Comparison of ENCODE assay signal across 8 cellular contexts in the genomic region with DNA sequence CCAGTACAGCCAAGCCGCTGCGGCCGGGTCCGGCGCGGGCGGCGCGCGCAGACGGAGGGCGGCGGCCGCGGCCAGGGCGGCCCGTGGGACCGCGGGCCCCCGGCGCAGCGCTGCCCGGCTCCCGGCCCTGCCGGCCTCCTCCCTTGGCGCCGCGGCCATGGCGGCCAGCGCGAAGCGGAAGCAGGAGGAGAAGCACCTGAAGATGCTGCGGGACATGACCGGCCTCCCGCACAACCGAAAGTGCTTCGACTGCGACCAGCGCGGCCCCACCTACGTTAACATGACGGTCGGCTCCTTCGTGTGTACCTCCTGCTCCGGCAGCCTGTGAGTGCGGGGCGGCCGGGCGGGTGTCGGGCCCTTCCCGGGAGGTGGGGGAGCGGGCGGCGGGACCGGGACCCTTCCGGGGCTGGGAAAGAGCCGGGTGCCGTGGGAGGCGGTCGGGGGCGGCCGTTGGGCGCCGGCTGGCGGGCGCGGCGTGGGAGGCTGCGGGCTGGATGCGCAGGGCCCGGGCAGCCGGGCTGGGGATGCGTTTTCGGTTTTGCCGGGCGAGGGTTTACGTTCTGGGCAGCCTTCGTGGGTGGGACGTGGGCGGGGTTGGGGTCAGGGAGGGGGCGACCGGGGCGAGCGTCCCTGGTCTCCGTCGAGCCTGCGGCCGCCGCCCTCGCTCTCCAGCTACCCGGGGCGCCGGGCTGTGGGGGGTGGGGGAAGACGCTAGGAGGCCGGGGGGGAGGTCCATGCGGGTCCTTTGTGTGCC. TPM values are rescaled to one million over a fixed set of nuclear protein-coding genes. Genes with fewer than 3 reads are reported as not detected.
DNase-seq lines count a peak whose midpoint lies in the region; ATAC-seq and TF ChIP-seq lines count a peak whose summit lies in the region.

No MANE protein-coding gene starts in this region.

- intact Hi-C loops in PC-9 (cut with micrococcal nuclease; ENCODE audit: unreplicated experiment) (loop anchor here (1.0 to 5.0 kb wide), 2 partner anchors 66 to 185 kb away; no protein-coding TSS in a partner anchor), left ventricle myocardium inferior (cut with micrococcal nuclease) (no loop called here)

- H3K9me3 ChIP-seq in PC-9 (ENCODE audit: insufficient read depth, low read depth), result no peaks in the 10 kb centered on the region
- H3K9me3 ChIP-seq in left ventricle myocardium inferior (replicated peaks), result no peaks in the 10 kb centered on the region

- H2AFZ ChIP-seq in PC-9, result no peak overlapping the region

- BruUV-seq in PC-9 (replicated peaks; lab: Mats Ljungman, UMichigan), result no TSS peak

- H3K4me1 ChIP-seq in PC-9 (replicated peaks; ENCODE audit: insufficient read depth) (peaks cover 59% of the 10 kb centered on the region), left ventricle myocardium inferior (peaks cover 55% of the 10 kb centered on the region)

- no peaks in the 10 kb centered on the region for H3K9me2 ChIP-seq in PC-9 (ENCODE audit: insufficient read depth)

- H3K27ac ChIP-seq in PC-9 (peak overlapping the region; percentile 74), left ventricle myocardium inferior (replicated peaks) (peak overlapping the region; percentile 85)

- H3K27me3 ChIP-seq in PC-9 (ENCODE audit: insufficient read depth, low read depth) (no peaks in the 10 kb centered on the region), left ventricle myocardium inferior (ENCODE audit: low read depth) (no peaks in the 10 kb centered on the region)

- H3K27ac Mint-ChIP-seq in activated naive CD8-positive, alpha-beta T cell treated with anti-CD3 and anti-CD28 coated beads for 36 hours, result peak overlapping the region; percentile 83

- TF ChIP-seq CTCF in PC-9 (conservative IDR thresholded peaks at IDR 0.05) (no peak; the same call in 1 of the 2 replicates), left ventricle myocardium inferior (IDR thresholded peaks at IDR 0.05; ENCODE audit: borderline replicate concordance) (no peak)

- H3K4me3 ChIP-seq in PC-9 (peak overlapping the region; percentile 96), left ventricle myocardium inferior (peak overlapping the region; percentile 92)

- H3K4me3 Mint-ChIP-seq in activated naive CD8-positive, alpha-beta T cell treated with anti-CD3 and anti-CD28 coated beads for 36 hours, result peak overlapping the region; percentile 97

- DNase-seq in NCI-H748 (lab: John Stamatoyannopoulos, UW; ENCODE audit: unreplicated experiment) (peak; percentile 68), NCI-H748 treated with DMSO at 0.1 percent for 48 hours (lab: John Stamatoyannopoulos, UW) (no peak), PC-9 (peak in 1 of 2 experiments; percentile 62), left ventricle myocardium inferior (peak; percentile 45), putamen (ENCODE audit: low spot score) (peak; percentile 9), medulla oblongata (ENCODE audit: extremely low spot score) (no peak)
- peak; percentile 67 for DNase-seq in activated naive CD8-positive, alpha-beta T cell treated with anti-CD3 and anti-CD28 coated beads for 36 hours

- H3K36me3 ChIP-seq in PC-9 (ENCODE audit: low read depth) (peaks cover 6% of the 10 kb centered on the region; the same call in 1 of the 2 replicates), left ventricle myocardium inferior (no peaks in the 10 kb centered on the region)

- POLR2A ChIA-PET in PC-9 (lab: Charles Lee; ENCODE audit: unreplicated experiment), result interaction anchor here (0.8 kb wide), 1 partner anchor 37 kb away, joined by 7 read pairs; no protein-coding TSS in a partner anchor

- H4K20me1 ChIP-seq in PC-9 (ENCODE audit: insufficient read depth), result peaks cover 38% of the 10 kb centered on the region

- peaks cover 61% of the 10 kb centered on the region for H3K79me2 ChIP-seq in PC-9 (ENCODE audit: low read depth)

- ATAC-seq in HG02798 (IDR thresholded peaks at IDR 0.05; ENCODE audit: poor library complexity, unreplicated experiment), result peak; percentile 71

- no peaks in the 10 kb centered on the region for H3K9me3 Mint-ChIP-seq in activated naive CD8-positive, alpha-beta T cell treated with anti-CD3 and anti-CD28 coated beads for 36 hours

- peak overlapping the region; percentile 97 for H3K4me2 ChIP-seq in PC-9

- CTCF ChIA-PET in PC-9 (lab: Charles Lee), result no interaction called here

- H3K27me3 Mint-ChIP-seq in activated naive CD8-positive, alpha-beta T cell treated with anti-CD3 and anti-CD28 coated beads for 36 hours, result no peaks in the 10 kb centered on the region

- peaks cover 21% of the 10 kb centered on the region for H3F3A ChIP-seq in PC-9 (ENCODE audit: insufficient read depth, low read depth)

- H3K36me3 Mint-ChIP-seq in activated naive CD8-positive, alpha-beta T cell treated with anti-CD3 and anti-CD28 coated beads for 36 hours, result peaks cover 12% of the 10 kb centered on the region

- H3K4me1 Mint-ChIP-seq in activated naive CD8-positive, alpha-beta T cell treated with anti-CD3 and anti-CD28 coated beads for 36 hours, result peaks cover 46% of the 10 kb centered on the region

RNA-seq across cellular contexts. Expression of a gene that starts 0.5 kb away (rescaled TPM):
- 82.8 and 119 TPM in 2 replicates for total RNA-seq in PC-9 (2021)
- 100 to 1,000 TPM; 151 to 162 TPM for total RNA-seq in activated naive CD8-positive, alpha-beta T cell treated with anti-CD3 and anti-CD28 coated beads for 36 hours
- total RNA-seq in left ventricle myocardium inferior, result 50.4 TPM

Comparison
In these comparisons a context has a peak if more than half of its experiments do, and no peak if none do; other contexts are left out.
1. DNase-seq: peak in NCI-H748 (single experiment), activated naive CD8-positive, alpha-beta T cell treated with anti-CD3 and anti-CD28 coated beads for 36 hours (single experiment), left ventricle myocardium inferior (single experiment) and putamen (single experiment); none in NCI-H748 treated with DMSO at 0.1 percent for 48 hours (single experiment) and medulla oblongata (single experiment).